Comparison of ENCODE assay signal across 14 cellular contexts in genomic region chr17:46063239-46063638, GRCh38.
DNase-seq lines count a peak whose midpoint lies in the region; ATAC-seq, FAIRE-seq and TF ChIP-seq lines count a peak whose summit lies in the region.
"Had no signal": no experiment of that assay in that cellular context is flagged by ENCODE, and none has a peak within 500 bp of the region (broad histone marks: within the 10 kb centered on the region; RNA-seq: fewer than 3 reads in every experiment).

No MANE protein-coding gene starts in this region.

- H3K4me1 ChIP-seq in cardiac muscle cell (ENCODE audit: low read depth), result no peaks in the 10 kb centered on the region
- peaks cover 11% of the 10 kb centered on the region for H3K4me1 ChIP-seq in astrocyte (ENCODE audit: insufficient read depth, low read length)
- H3K4me1 ChIP-seq in keratinocyte (ENCODE audit: control insufficient read depth, extremely low read depth, insufficient read depth, low read length), result peaks cover 10% of the 10 kb centered on the region
- H3K4me1 ChIP-seq: lower lobe of right lung, right lobe of liver had no signal

- H3K9ac ChIP-seq in astrocyte (ENCODE audit: low read length) (no peak overlapping the region), keratinocyte (ENCODE audit: control insufficient read depth, extremely low read depth, insufficient read depth, low read length) (no peak overlapping the region)

- peak overlapping the region; percentile 28 for H3K27ac ChIP-seq in cardiac muscle cell
- H3K27ac ChIP-seq in astrocyte (ENCODE audit: low read depth, low read length), result peak overlapping the region; percentile 42
- H3K27ac ChIP-seq in keratinocyte (ENCODE audit: control insufficient read depth, insufficient read depth, low read length), result peak overlapping the region; percentile 33
- H3K27ac ChIP-seq: lower lobe of right lung, right lobe of liver had no signal

- no peak for TF ChIP-seq CTCF in cardiac muscle cell (IDR thresholded peaks at IDR 0.05; ENCODE audit: low read depth, low read length)
- no peak for TF ChIP-seq CTCF in astrocyte (IDR thresholded peaks at IDR 0.05; ENCODE audit: insufficient read depth, low read depth, low read length)
- no peak for TF ChIP-seq CTCF in keratinocyte (optimal IDR thresholded peaks at IDR 0.05 in 1 of 3, IDR thresholded peaks at IDR 0.05 in 1 of 3, conservative IDR thresholded peaks at IDR 0.05 in 1 of 3; ENCODE audit: extremely low read depth in 1 of 3, insufficient read depth in 2 of 3, low read length in 3 of 3)

- no peaks in the 10 kb centered on the region for H3K27me3 Mint-ChIP-seq in astrocyte (ENCODE audit: low read depth, unreplicated experiment)
- H3K27me3 Mint-ChIP-seq: activated T-helper 17 cell treated with anti-CD3 and anti-CD28 coated beads, Interleukin-2, amount 50 U/mL, for 72 hours; B cell had no signal

- H4K20me1 ChIP-seq in astrocyte (ENCODE audit: insufficient read depth, low read length) (peaks cover 33% of the 10 kb centered on the region), keratinocyte (ENCODE audit: control insufficient read depth, extremely low read depth, insufficient read depth, low read length) (peaks cover 3% of the 10 kb centered on the region)

- H3K79me2 ChIP-seq in astrocyte (ENCODE audit: insufficient read depth, low read length) (peaks cover 41% of the 10 kb centered on the region), keratinocyte (ENCODE audit: control insufficient read depth, insufficient read depth, low read length) (no peaks in the 10 kb centered on the region)

- H3K4me2 ChIP-seq in astrocyte (ENCODE audit: low read length) (peak overlapping the region; percentile 58), keratinocyte (ENCODE audit: control insufficient read depth, extremely low read depth, insufficient read depth, low read depth, low read length) (peak overlapping the region; percentile 35)

- peaks cover 9% of the 10 kb centered on the region for H3K36me3 Mint-ChIP-seq in astrocyte (ENCODE audit: low read depth, unreplicated experiment)

- intact Hi-C loops in cardiac septum (cut with DNase I), result no loop called here

- dilution Hi-C loops in keratinocyte (cut with MboI; ENCODE audit: extremely low pct_ligation_motif_present, low sequenced_read_pairs), result no loop called here

- no peaks in the 10 kb centered on the region for H3K9me3 Mint-ChIP-seq in astrocyte (ENCODE audit: unreplicated experiment)
- H3K9me3 Mint-ChIP-seq: activated T-helper 17 cell treated with anti-CD3 and anti-CD28 coated beads, Interleukin-2, amount 50 U/mL, for 72 hours had no signal

- H3K27me3 ChIP-seq in cardiac muscle cell, result no peaks in the 10 kb centered on the region
- no peaks in the 10 kb centered on the region for H3K27me3 ChIP-seq in astrocyte (ENCODE audit: insufficient read depth, low read length)
- H3K27me3 ChIP-seq in keratinocyte (ENCODE audit: control insufficient read depth, extremely low read depth, insufficient read depth, low read length), result no peaks in the 10 kb centered on the region
- H3K27me3 ChIP-seq: right lobe of liver had no signal

- peaks cover 4% of the 10 kb centered on the region for H3K9me1 ChIP-seq in keratinocyte (ENCODE audit: control insufficient read depth, extremely low read depth, insufficient read depth, low read length)

- H3K4me3 ChIP-seq in cardiac muscle cell, result no peak overlapping the region
- H3K4me3 ChIP-seq in astrocyte (ENCODE audit: insufficient read depth, low read depth, low read length), result no peak overlapping the region
- H3K4me3 ChIP-seq in keratinocyte (ENCODE audit: control insufficient read depth in 2 of 3, extremely low read depth in 1 of 3, insufficient read depth in 2 of 3, low read depth in 1 of 3, low read length in 3 of 3), result no peak overlapping the region
- H3K4me3 ChIP-seq: lower lobe of right lung, right lobe of liver had no signal

- peaks cover 35% of the 10 kb centered on the region for H3K4me1 Mint-ChIP-seq in astrocyte (ENCODE audit: low read depth, unreplicated experiment)
- H3K4me1 Mint-ChIP-seq: B cell had no signal

- peak overlapping the region; percentile 93 for H3K27ac Mint-ChIP-seq in astrocyte (ENCODE audit: unreplicated experiment)
- H3K27ac Mint-ChIP-seq: activated T-helper 17 cell treated with anti-CD3 and anti-CD28 coated beads, Interleukin-2, amount 50 U/mL, for 72 hours; B cell had no signal

- no peak overlapping the region for H3K4me3 Mint-ChIP-seq in astrocyte (ENCODE audit: unreplicated experiment)
- H3K4me3 Mint-ChIP-seq: activated T-helper 17 cell treated with anti-CD3 and anti-CD28 coated beads, Interleukin-2, amount 50 U/mL, for 72 hours; B cell had no signal

- H2AFZ ChIP-seq in astrocyte (ENCODE audit: low read depth, low read length) (no peak overlapping the region), keratinocyte (ENCODE audit: control insufficient read depth, low read length) (no peak overlapping the region)

- DNase-seq in cardiac muscle cell (ENCODE audit: low read depth in 1 of 2, low spot score in 1 of 2) (peak in 1 of 2 donors; percentile 48), cardiac septum (ENCODE audit: low spot score) (no peak), astrocyte (ENCODE audit: low read depth) (peak; percentile 83), keratinocyte (ENCODE audit: low read depth, low spot score) (peak; percentile 66), hippocampal formation (lab: John Stamatoyannopoulos, UW) (no peak), UCSD-AML1 (lab: John Stamatoyannopoulos, UW; ENCODE audit: unreplicated experiment) (no peak), NCI-H2107 treated with DMSO at 0.1 percent for 48 hours (lab: John Stamatoyannopoulos, UW; ENCODE audit: unreplicated experiment) (no peak)
- DNase-seq: effector memory CD4-positive, alpha-beta T cell; lower lobe of right lung; right lobe of liver; stimulated activated CD8-positive, alpha-beta memory T cell treated with anti-CD3 and anti-CD28 coated beads, Interleukin-4, amount 100 ng/mL, for 48 hours had no signal

- FAIRE-seq in astrocyte (lab: Jason Lieb, UNC) (peak; percentile 87), keratinocyte (lab: Jason Lieb, UNC) (peak; percentile 99)

- H3K36me3 ChIP-seq in cardiac muscle cell (peaks cover 27% of the 10 kb centered on the region), astrocyte (ENCODE audit: insufficient read depth, low read length) (peaks cover 25% of the 10 kb centered on the region), keratinocyte (ENCODE audit: control insufficient read depth in 2 of 2, extremely low read depth in 1 of 2, insufficient read depth in 2 of 2, low read length in 2 of 2) (peaks cover 8 to 15% of the 10 kb centered on the region in 2 experiments)

- no peaks in the 10 kb centered on the region for H3K9me3 ChIP-seq in cardiac muscle cell (ENCODE audit: low read depth)
- H3K9me3 ChIP-seq in astrocyte (ENCODE audit: insufficient read depth, low read depth, low read length), result no peaks in the 10 kb centered on the region
- no peaks in the 10 kb centered on the region for H3K9me3 ChIP-seq in keratinocyte (ENCODE audit: control insufficient read depth, low read depth, low read length)
- H3K9me3 ChIP-seq: lower lobe of right lung, right lobe of liver had no signal

- no peak for ATAC-seq in HG03565 (IDR thresholded peaks at IDR 0.05; ENCODE audit: unreplicated experiment)
- ATAC-seq: activated T-helper 17 cell treated with anti-CD3 and anti-CD28 coated beads, Interleukin-2, amount 50 U/mL, for 72 hours had no signal

Comparison
In these comparisons a context has a peak if more than half of its experiments do, and no peak if none do; other contexts are left out.
1. DNase-seq: peak in astrocyte (single experiment) and keratinocyte (single experiment); none in cardiac septum (single experiment), hippocampal formation (0 of 2), UCSD-AML1 (single experiment) and NCI-H2107 treated with DMSO at 0.1 percent for 48 hours (single experiment).
2. Peak in every context shown above with its lines, with median percentiles within 50 percentile points of each other: H3K27ac ChIP-seq.